Comparison of ENCODE assay signal across 19 cellular contexts in genomic region chr6:42969934-42970333, GRCh38. TPM values are rescaled to one million over a fixed set of nuclear protein-coding genes. Genes with fewer than 3 reads are reported as not detected.
DNase-seq lines count a peak whose midpoint lies in the region; ATAC-seq and TF ChIP-seq lines count a peak whose summit lies in the region.
"Had no signal": no experiment of that assay in that cellular context is flagged by ENCODE, and none has a peak within 500 bp of the region (broad histone marks: within the 10 kb centered on the region; RNA-seq: fewer than 3 reads in every experiment).

No MANE protein-coding gene starts in this region.

- H3K4me3 Mint-ChIP-seq in GM23338 = no peak overlapping the region
- H3K4me3 Mint-ChIP-seq: CD14-positive monocyte; CD8-positive, alpha-beta T cell had no signal

- no peak overlapping the region for H3K9ac ChIP-seq in liver (ENCODE audit: low read depth in 1 of 2, low read length in 2 of 2)
- H3K9ac ChIP-seq: GM23248 had no signal

- H3K79me2 ChIP-seq in GM23338 (replicated peaks; ENCODE audit: insufficient read depth) (no peaks in the 10 kb centered on the region), PC-9 (ENCODE audit: low read depth) (no peaks in the 10 kb centered on the region)

- no peak for DNase-seq in GM23338 (ENCODE audit: low spot score)
- no peak for DNase-seq in PC-9
- peak in 1 of 4 donors; percentile 38 for DNase-seq in body of pancreas
- no peak for DNase-seq in tibial artery
- no peak for DNase-seq in right atrium auricular region (ENCODE audit: low spot score)
- DNase-seq: CD8-positive, alpha-beta T cell; COR-L47; DMS153; DMS79 treated with DMSO at 0.1 percent for 48 hours; EL; GDM1; GM23248; H7 had no signal

- peak in 1 of 3 donors; percentile 59 for TF ChIP-seq POLR2A in body of pancreas (IDR thresholded peaks at IDR 0.05)

- POLR2A ChIA-PET in PC-9 (lab: Charles Lee; ENCODE audit: unreplicated experiment) = interaction anchor here (0.6 to 0.7 kb wide), 3 partner anchors 10 to 556 kb away, joined by 3 to 4 read pairs (median 3); no protein-coding TSS in a partner anchor

- H3K36me3 ChIP-seq in GM23338 (ENCODE audit: insufficient read depth) = no peaks in the 10 kb centered on the region
- H3K36me3 ChIP-seq in PC-9 (ENCODE audit: low read depth) = no peaks in the 10 kb centered on the region; the same call in 1 of the 2 replicates
- peaks cover 2% of the 10 kb centered on the region in 2 donors for H3K36me3 ChIP-seq in body of pancreas (replicated peaks in 1 of 2; ENCODE audit: insufficient read depth in 1 of 2, low read depth in 2 of 2)
- H3K36me3 ChIP-seq in liver (ENCODE audit: control insufficient read depth in 4 of 4, insufficient read depth in 3 of 4, low read depth in 1 of 4, low read length in 3 of 4) = peaks cover 4 to 25% (median 16%) of the 10 kb centered on the region in 4 donors
- peaks cover 32 to 62% (median 53%) of the 10 kb centered on the region in 3 donors for H3K36me3 ChIP-seq in tibial artery
- peaks cover 20% of the 10 kb centered on the region for H3K36me3 ChIP-seq in right atrium auricular region

- peaks cover 6% of the 10 kb centered on the region for H3K27me3 Mint-ChIP-seq in GM23338 (ENCODE audit: insufficient read depth, low read depth, poor library complexity)

- H3K9me3 Mint-ChIP-seq in GM23338 = no peaks in the 10 kb centered on the region
- H3K9me3 Mint-ChIP-seq: CD8-positive, alpha-beta T cell had no signal

- H3K4me1 ChIP-seq in GM23338 (ENCODE audit: insufficient read depth) (no peaks in the 10 kb centered on the region), PC-9 (replicated peaks; ENCODE audit: insufficient read depth) (peaks cover 25% of the 10 kb centered on the region), body of pancreas (peaks cover 20% of the 10 kb centered on the region), liver (ENCODE audit: control insufficient read depth in 4 of 4, insufficient read depth in 4 of 4, low read length in 3 of 4) (peaks cover 0 to 9% (median 1%) of the 10 kb centered on the region in 4 donors), tibial artery (no peaks in the 10 kb centered on the region), right atrium auricular region (peaks cover 0 to 14% of the 10 kb centered on the region in 2 donors)

- CTCF ChIA-PET in PC-9 (lab: Charles Lee) = no interaction called here

- intact Hi-C loops in PC-9 (cut with micrococcal nuclease; ENCODE audit: unreplicated experiment) = no loop called here
- intact Hi-C loops in body of pancreas (cut with DNase I) = no loop called here
- intact Hi-C loops in tibial artery (cut with DNase I; ENCODE audit: low total_unique reads) = loop anchor here (10.0 kb wide), 1 partner anchor 65 kb away; no protein-coding TSS in a partner anchor

- no TSS peak for BruUV-seq in PC-9 (replicated peaks; lab: Mats Ljungman, UMichigan)

- H3K4me2 ChIP-seq in GM23338 (no peak overlapping the region), PC-9 (peak overlapping the region; percentile 59; the same call in 1 of the 2 replicates)

- H3K4me3 ChIP-seq in GM23338 = no peak overlapping the region
- no peak overlapping the region for H3K4me3 ChIP-seq in PC-9
- H3K4me3 ChIP-seq in body of pancreas = no peak overlapping the region
- no peak overlapping the region for H3K4me3 ChIP-seq in liver (ENCODE audit: low read depth in 1 of 3, low read length in 3 of 3)
- H3K4me3 ChIP-seq in tibial artery = no peak overlapping the region
- H3K4me3 ChIP-seq in right atrium auricular region = no peak overlapping the region
- H3K4me3 ChIP-seq: A549, GM23248 had no signal

- H3K9me2 ChIP-seq in GM23338 (ENCODE audit: insufficient read depth) (no peaks in the 10 kb centered on the region), PC-9 (ENCODE audit: insufficient read depth) (no peaks in the 10 kb centered on the region)

- H3F3A ChIP-seq in GM23338 (replicated peaks; ENCODE audit: low read depth) = no peaks in the 10 kb centered on the region
- peaks cover 24% of the 10 kb centered on the region for H3F3A ChIP-seq in PC-9 (ENCODE audit: insufficient read depth, low read depth)

- TF ChIP-seq CTCF in GM23338 (conservative IDR thresholded peaks at IDR 0.05; ENCODE audit: low read depth in 2 of 2) (no peak), PC-9 (conservative IDR thresholded peaks at IDR 0.05) (no peak), body of pancreas (IDR thresholded peaks at IDR 0.05) (no peak), liver (IDR thresholded peaks at IDR 0.05; ENCODE audit: low read depth, low read length, missing input control) (no peak), tibial artery (IDR thresholded peaks at IDR 0.05) (no peak), right atrium auricular region (IDR thresholded peaks at IDR 0.05) (no peak)

- H3K4me1 Mint-ChIP-seq in GM23338 = peaks cover 6% of the 10 kb centered on the region; the same call in 2 of the 3 replicates

- H3K9me3 ChIP-seq in PC-9 (ENCODE audit: insufficient read depth, low read depth) = no peaks in the 10 kb centered on the region
- H3K9me3 ChIP-seq in body of pancreas = no peaks in the 10 kb centered on the region
- H3K9me3 ChIP-seq in liver (ENCODE audit: control insufficient read depth in 4 of 4, low read length in 3 of 4) = no peaks in the 10 kb centered on the region
- H3K9me3 ChIP-seq in tibial artery = no peaks in the 10 kb centered on the region
- H3K9me3 ChIP-seq in right atrium auricular region = no peaks in the 10 kb centered on the region
- H3K9me3 ChIP-seq: A549 had no signal

- TF ChIP-seq RAD21 in liver (IDR thresholded peaks at IDR 0.05) = no peak

- H3K36me3 Mint-ChIP-seq in GM23338 (ENCODE audit: low read depth) = 0 out of 3 replicates have a peak, but pooled peaks cover 4% of the 10 kb centered on the region

- H4K20me1 ChIP-seq in GM23338 (replicated peaks; ENCODE audit: insufficient read depth) (no peaks in the 10 kb centered on the region), PC-9 (ENCODE audit: insufficient read depth) (no peaks in the 10 kb centered on the region)

- peak overlapping the region; percentile 52; the same call in 1 of the 2 replicates for H3K27ac Mint-ChIP-seq in GM23338
- H3K27ac Mint-ChIP-seq: CD8-positive, alpha-beta T cell had no signal

- H3K27me3 ChIP-seq in GM23338 (ENCODE audit: insufficient read depth) (no peaks in the 10 kb centered on the region), PC-9 (ENCODE audit: insufficient read depth, low read depth) (no peaks in the 10 kb centered on the region), body of pancreas (no peaks in the 10 kb centered on the region), liver (ENCODE audit: control insufficient read depth in 4 of 4, insufficient read depth in 4 of 4, low read length in 3 of 4) (no peaks in the 10 kb centered on the region), tibial artery (no peaks in the 10 kb centered on the region), right atrium auricular region (no peaks in the 10 kb centered on the region)

- no peak for ATAC-seq in GM23338
- peak; percentile 0 for ATAC-seq in body of pancreas
- no peak for ATAC-seq in GM21576 (IDR thresholded peaks at IDR 0.05; ENCODE audit: unreplicated experiment)
- ATAC-seq in HG02970 (IDR thresholded peaks at IDR 0.05; ENCODE audit: low FRiP score, unreplicated experiment) = no peak
- ATAC-seq: A549; CD8-positive, alpha-beta T cell had no signal

- 63 to 74% methylated on average over 4 of the region's 4 CpGs for WGBS in body of pancreas, 2 donors
- 71% methylated on average over 4 of the region's 4 CpGs for WGBS in liver

- no peak overlapping the region for H3K27ac ChIP-seq in GM23338 (ENCODE audit: low read depth)
- no peak overlapping the region for H3K27ac ChIP-seq in PC-9
- peak overlapping the region in 3 of 4 donors; percentile 4 to 53 (median 48) for H3K27ac ChIP-seq in body of pancreas
- no peak overlapping the region for H3K27ac ChIP-seq in liver (ENCODE audit: low read depth in 1 of 2, low read length in 2 of 2)
- no peak overlapping the region for H3K27ac ChIP-seq in tibial artery
- no peak overlapping the region for H3K27ac ChIP-seq in right atrium auricular region
- H3K27ac ChIP-seq: GM23248 had no signal

- H2AFZ ChIP-seq in GM23338 (no peak overlapping the region), PC-9 (no peak overlapping the region)
- H2AFZ ChIP-seq: GM23248 had no signal

TF ChIP-seq in liver, 16 proteins besides CTCF, POLR2A, EP300 and RAD21:
- TF ChIP-seq HNF4G (IDR thresholded peaks at IDR 0.05) = peak; percentile 33
- TF ChIP-seq HNF4A (conservative IDR thresholded peaks at IDR 0.05) = peak; percentile 72 to 93
- no peak for TF ChIP-seq NR2F2 (IDR thresholded peaks at IDR 0.05)

RNA-seq across cellular contexts. Expression of gene PEX6, which starts 9.0 kb away (rescaled TPM):
- 24.8 and 25.1 TPM in 2 replicates for total RNA-seq in GM23338 (2014; rRNA removed; shearing (Covaris generic))
- polyA plus RNA-seq in GM23338 (2016; fragmentation: Nextera tagmentation; extraction: Ambion mirVana) (5.2 and 6.5 TPM in 2 replicates), liver (10 to 100 TPM in 1 of 2 donors, 1 to 10 TPM in 1; 5.4 to 15.4 TPM)
- total RNA-seq in PC-9 (2021) (25.9 and 31.3 TPM in 2 replicates), body of pancreas (10 to 100 TPM; 18.1 to 26.2 TPM), liver (10 to 100 TPM; 15.1 to 20.7 TPM), right atrium auricular region (10 to 100 TPM; 11.7 to 16.7 TPM)

RNA-seq across cellular contexts. Expression of gene GNMT, which starts 9.4 kb away (rescaled TPM):
- not detected in 2 replicates for total RNA-seq in GM23338 (2014; rRNA removed; shearing (Covaris generic))
- polyA plus RNA-seq in GM23338 (2016; fragmentation: Nextera tagmentation; extraction: Ambion mirVana) (0.52 and 2.5 TPM in 2 replicates), liver (100 to 1,000 TPM; 119 to 163 TPM)
- total RNA-seq in PC-9 (2021) (0.57 TPM in 1 of 2 replicates, not detected in the other), body of pancreas (100 to 1,000 TPM in 1 of 2 donors, 10 to 100 TPM in 1; 67.2 to 630 TPM), liver (100 to 1,000 TPM in 1 of 2 donors, 10 to 100 TPM in 1; 10.5 to 140 TPM), right atrium auricular region (1 to 10 TPM; 3.3 to 4.1 TPM)
- total RNA-seq: GM23248, HT1080 had no signal
- polyA plus RNA-seq: GM23248 had no signal

RNA-seq across cellular contexts. Expression of gene PPP2R5D, which starts 14.4 kb away (rescaled TPM):
- 49.9 and 55.3 TPM in 2 replicates for total RNA-seq in GM23338 (2014; rRNA removed; shearing (Covaris generic))
- polyA plus RNA-seq in GM23338 (2016; fragmentation: Nextera tagmentation; extraction: Ambion mirVana) = 16.5 and 20.0 TPM in 2 replicates
- 42.9 and 53.7 TPM in 2 replicates for total RNA-seq in PC-9 (2021)
- 10 to 100 TPM in 1 of 2 donors, 1 to 10 TPM in 1; 8.2 to 13.5 TPM for total RNA-seq in body of pancreas
- total RNA-seq in liver = 10 to 100 TPM; 12.9 to 13.9 TPM
- polyA plus RNA-seq in liver = 10 to 100 TPM in 1 of 2 donors, 1 to 10 TPM in 1; 6.7 to 13.5 TPM
- 10 to 100 TPM; 32.8 to 41.1 TPM for total RNA-seq in right atrium auricular region

RNA-seq across cellular contexts. Expression of gene CNPY3, which starts 40.7 kb away (rescaled TPM):
- 66.3 and 67.0 TPM in 2 replicates for total RNA-seq in GM23338 (2014; rRNA removed; shearing (Covaris generic))
- polyA plus RNA-seq in GM23338 (2016; fragmentation: Nextera tagmentation; extraction: Ambion mirVana) = 68.5 and 74.5 TPM in 2 replicates
- 47.7 and 54.8 TPM in 2 replicates for total RNA-seq in PC-9 (2021)
- total RNA-seq in body of pancreas = 10 to 100 TPM; 50.8 to 74.7 TPM
- total RNA-seq in liver = 10 to 100 TPM; 17.2 to 18.0 TPM
- 10 to 100 TPM; 36.5 to 41.0 TPM for polyA plus RNA-seq in liver
- 10 to 100 TPM; 22.0 to 26.5 TPM for total RNA-seq in right atrium auricular region

RNA-seq across cellular contexts. Expression of gene MEA1, which starts 43.8 kb away (rescaled TPM):
- 65.6 and 70.5 TPM in 2 replicates for total RNA-seq in GM23338 (2014; rRNA removed; shearing (Covaris generic))
- polyA plus RNA-seq in GM23338 (2016; fragmentation: Nextera tagmentation; extraction: Ambion mirVana) = 205 and 215 TPM in 2 replicates
- 77.0 and 77.6 TPM in 2 replicates for total RNA-seq in PC-9 (2021)
- 10 to 100 TPM; 17.5 to 32.9 TPM for total RNA-seq in body of pancreas
- 10 to 100 TPM; 10.7 to 24.0 TPM for total RNA-seq in liver
- 10 to 100 TPM; 37.2 to 50.3 TPM for polyA plus RNA-seq in liver
- 10 to 100 TPM; 29.6 to 50.3 TPM for total RNA-seq in right atrium auricular region

Comparison
In these comparisons a context has a peak if more than half of its experiments do, and no peak if none do; other contexts are left out.
1. H3K27ac ChIP-seq: peak in body of pancreas (3 of 4); none in GM23338 (single experiment), PC-9 (single experiment), liver (0 of 2), tibial artery (0 of 2) and right atrium auricular region (0 of 2).